1 cellular context compared by ENCODE assay signal in the genomic region with DNA sequence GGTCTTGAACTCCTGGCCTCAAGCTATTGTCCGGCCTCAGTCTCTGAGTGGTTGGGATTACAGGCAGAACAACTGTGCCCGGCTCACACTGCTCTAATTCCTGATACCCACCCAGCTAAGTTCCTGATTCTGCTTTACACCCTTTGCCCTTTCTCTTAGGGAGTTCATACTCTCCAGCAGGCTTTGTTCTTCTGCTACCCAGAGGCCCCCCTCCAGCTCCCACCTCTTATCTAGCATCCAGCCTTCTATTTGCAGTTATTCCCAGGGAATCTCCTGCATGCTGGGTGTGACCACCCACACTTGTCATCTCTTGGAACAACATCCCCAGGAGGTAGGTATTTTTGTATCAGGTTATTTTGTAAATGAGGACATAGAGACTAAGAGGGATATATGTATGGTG.
TF ChIP-seq lines count a peak whose summit lies in the region.

No MANE protein-coding gene starts in this region.

TF ChIP-seq in WTC11, 78 proteins besides CTCF, POLR2A, EP300 and RAD21 (continued from another document):
- TF ChIP-seq, protein P1, sequence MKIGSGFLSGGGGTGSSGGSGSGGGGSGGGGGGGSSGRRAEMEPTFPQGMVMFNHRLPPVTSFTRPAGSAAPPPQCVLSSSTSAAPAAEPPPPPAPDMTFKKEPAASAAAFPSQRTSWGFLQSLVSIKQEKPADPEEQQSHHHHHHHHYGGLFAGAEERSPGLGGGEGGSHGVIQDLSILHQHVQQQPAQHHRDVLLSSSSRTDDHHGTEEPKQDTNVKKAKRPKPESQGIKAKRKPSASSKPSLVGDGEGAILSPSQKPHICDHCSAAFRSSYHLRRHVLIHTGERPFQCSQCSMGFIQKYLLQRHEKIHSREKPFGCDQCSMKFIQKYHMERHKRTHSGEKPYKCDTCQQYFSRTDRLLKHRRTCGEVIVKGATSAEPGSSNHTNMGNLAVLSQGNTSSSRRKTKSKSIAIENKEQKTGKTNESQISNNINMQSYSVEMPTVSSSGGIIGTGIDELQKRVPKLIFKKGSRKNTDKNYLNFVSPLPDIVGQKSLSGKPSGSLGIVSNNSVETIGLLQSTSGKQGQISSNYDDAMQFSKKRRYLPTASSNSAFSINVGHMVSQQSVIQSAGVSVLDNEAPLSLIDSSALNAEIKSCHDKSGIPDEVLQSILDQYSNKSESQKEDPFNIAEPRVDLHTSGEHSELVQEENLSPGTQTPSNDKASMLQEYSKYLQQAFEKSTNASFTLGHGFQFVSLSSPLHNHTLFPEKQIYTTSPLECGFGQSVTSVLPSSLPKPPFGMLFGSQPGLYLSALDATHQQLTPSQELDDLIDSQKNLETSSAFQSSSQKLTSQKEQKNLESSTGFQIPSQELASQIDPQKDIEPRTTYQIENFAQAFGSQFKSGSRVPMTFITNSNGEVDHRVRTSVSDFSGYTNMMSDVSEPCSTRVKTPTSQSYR (CRISPR knock-in tag; IDR thresholded peaks at IDR 0.05): no peak
- TF ChIP-seq ZNF138 (CRISPR knock-in tag; conservative IDR thresholded peaks at IDR 0.05): no peak
- no peak for TF ChIP-seq JAZF1 (CRISPR knock-in tag; IDR thresholded peaks at IDR 0.05)
- TF ChIP-seq, protein P2, sequence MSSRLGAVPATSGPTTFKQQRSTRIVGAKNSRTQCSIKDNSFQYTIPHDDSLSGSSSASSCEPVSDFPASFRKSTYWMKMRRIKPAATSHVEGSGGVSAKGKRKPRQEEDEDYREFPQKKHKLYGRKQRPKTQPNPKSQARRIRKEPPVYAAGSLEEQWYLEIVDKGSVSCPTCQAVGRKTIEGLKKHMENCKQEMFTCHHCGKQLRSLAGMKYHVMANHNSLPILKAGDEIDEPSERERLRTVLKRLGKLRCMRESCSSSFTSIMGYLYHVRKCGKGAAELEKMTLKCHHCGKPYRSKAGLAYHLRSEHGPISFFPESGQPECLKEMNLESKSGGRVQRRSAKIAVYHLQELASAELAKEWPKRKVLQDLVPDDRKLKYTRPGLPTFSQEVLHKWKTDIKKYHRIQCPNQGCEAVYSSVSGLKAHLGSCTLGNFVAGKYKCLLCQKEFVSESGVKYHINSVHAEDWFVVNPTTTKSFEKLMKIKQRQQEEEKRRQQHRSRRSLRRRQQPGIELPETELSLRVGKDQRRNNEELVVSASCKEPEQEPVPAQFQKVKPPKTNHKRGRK (CRISPR knock-in tag; IDR thresholded peaks at IDR 0.05; ENCODE audit: borderline replicate concordance): no peak
- TF ChIP-seq, protein P3, sequence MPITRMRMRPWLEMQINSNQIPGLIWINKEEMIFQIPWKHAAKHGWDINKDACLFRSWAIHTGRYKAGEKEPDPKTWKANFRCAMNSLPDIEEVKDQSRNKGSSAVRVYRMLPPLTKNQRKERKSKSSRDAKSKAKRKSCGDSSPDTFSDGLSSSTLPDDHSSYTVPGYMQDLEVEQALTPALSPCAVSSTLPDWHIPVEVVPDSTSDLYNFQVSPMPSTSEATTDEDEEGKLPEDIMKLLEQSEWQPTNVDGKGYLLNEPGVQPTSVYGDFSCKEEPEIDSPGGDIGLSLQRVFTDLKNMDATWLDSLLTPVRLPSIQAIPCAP (CRISPR knock-in tag; IDR thresholded peaks at IDR 0.05): no peak
- TF ChIP-seq NR3C1 (CRISPR knock-in tag; conservative IDR thresholded peaks at IDR 0.05; ENCODE audit: low read depth): no peak
- TF ChIP-seq, protein P4, sequence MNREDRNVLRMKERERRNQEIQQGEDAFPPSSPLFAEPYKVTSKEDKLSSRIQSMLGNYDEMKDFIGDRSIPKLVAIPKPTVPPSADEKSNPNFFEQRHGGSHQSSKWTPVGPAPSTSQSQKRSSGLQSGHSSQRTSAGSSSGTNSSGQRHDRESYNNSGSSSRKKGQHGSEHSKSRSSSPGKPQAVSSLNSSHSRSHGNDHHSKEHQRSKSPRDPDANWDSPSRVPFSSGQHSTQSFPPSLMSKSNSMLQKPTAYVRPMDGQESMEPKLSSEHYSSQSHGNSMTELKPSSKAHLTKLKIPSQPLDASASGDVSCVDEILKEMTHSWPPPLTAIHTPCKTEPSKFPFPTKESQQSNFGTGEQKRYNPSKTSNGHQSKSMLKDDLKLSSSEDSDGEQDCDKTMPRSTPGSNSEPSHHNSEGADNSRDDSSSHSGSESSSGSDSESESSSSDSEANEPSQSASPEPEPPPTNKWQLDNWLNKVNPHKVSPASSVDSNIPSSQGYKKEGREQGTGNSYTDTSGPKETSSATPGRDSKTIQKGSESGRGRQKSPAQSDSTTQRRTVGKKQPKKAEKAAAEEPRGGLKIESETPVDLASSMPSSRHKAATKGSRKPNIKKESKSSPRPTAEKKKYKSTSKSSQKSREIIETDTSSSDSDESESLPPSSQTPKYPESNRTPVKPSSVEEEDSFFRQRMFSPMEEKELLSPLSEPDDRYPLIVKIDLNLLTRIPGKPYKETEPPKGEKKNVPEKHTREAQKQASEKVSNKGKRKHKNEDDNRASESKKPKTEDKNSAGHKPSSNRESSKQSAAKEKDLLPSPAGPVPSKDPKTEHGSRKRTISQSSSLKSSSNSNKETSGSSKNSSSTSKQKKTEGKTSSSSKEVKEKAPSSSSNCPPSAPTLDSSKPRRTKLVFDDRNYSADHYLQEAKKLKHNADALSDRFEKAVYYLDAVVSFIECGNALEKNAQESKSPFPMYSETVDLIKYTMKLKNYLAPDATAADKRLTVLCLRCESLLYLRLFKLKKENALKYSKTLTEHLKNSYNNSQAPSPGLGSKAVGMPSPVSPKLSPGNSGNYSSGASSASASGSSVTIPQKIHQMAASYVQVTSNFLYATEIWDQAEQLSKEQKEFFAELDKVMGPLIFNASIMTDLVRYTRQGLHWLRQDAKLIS (CRISPR knock-in tag; IDR thresholded peaks at IDR 0.05; ENCODE audit: borderline replicate concordance): no peak
- TF ChIP-seq, protein P5, sequence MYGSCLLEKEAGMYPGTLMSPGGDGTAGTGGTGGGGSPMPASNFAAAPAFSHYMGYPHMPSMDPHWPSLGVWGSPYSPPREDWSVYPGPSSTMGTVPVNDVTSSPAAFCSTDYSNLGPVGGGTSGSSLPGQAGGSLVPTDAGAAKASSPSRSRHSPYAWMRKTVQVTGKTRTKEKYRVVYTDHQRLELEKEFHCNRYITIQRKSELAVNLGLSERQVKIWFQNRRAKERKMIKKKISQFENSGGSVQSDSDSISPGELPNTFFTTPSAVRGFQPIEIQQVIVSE (CRISPR knock-in tag; IDR thresholded peaks at IDR 0.05; ENCODE audit: borderline replicate concordance): no peak
- TF ChIP-seq, protein P6, sequence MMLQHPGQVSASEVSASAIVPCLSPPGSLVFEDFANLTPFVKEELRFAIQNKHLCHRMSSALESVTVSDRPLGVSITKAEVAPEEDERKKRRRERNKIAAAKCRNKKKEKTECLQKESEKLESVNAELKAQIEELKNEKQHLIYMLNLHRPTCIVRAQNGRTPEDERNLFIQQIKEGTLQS (CRISPR knock-in tag; conservative IDR thresholded peaks at IDR 0.05): no peak
- TF ChIP-seq FOXP1 (CRISPR knock-in tag; IDR thresholded peaks at IDR 0.05; ENCODE audit: borderline replicate concordance): no peak
